In the genomic region with DNA sequence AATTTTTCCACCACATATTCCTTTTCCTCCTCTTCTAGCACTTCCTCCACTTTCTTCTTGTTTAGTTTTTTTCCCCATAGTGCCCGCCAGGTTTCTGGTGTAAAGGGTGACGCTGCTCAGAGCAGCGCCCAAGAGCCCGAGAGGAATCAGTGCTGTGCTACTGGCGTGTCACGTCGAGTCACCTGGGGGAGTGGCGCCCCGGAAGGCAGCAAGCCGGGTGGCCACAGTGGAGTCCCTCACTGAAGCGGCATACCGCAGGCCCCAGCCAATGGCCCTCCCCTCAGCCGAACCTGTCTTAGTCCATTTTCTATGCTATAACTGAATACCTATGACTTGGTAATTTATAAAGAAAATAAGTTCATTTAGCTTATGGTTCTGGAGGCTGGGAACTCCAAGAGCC, we compare ENCODE assay signal across 23 cellular contexts.
"Had no signal": no experiment of that assay in that cellular context is flagged by ENCODE, and none has a peak within 500 bp of the region (broad histone marks: within the 10 kb centered on the region; RNA-seq: fewer than 3 reads in every experiment).

No MANE protein-coding gene starts in this region.

- H3K4me3 Mint-ChIP-seq: stimulated activated effector memory CD8-positive, alpha-beta T cell treated with anti-CD3 and anti-CD28 coated beads, Interleukin-12 subunit alpha, Interleukin-12 subunit beta, amount 100 ng/mL, for 72 hours; stimulated activated memory B cell treated with anti-CD40 and anti-IgM and Interleukin-4, amounts not matched to agents 10 μg/mL and 1 μg/mL and 100 μg/mL, for 72 hours; stimulated activated naive B cell treated with anti-CD40 and anti-IgM and Interleukin-4, amounts not matched to agents 10 μg/mL and 1 μg/mL and 100 μg/mL, for 72 hours; stimulated activated naive CD8-positive, alpha-beta T cell treated with anti-CD3 and anti-CD28 coated beads, Interleukin-15, amount 100 ng/mL, for 72 hours; stimulated activated naive CD8-positive, alpha-beta T cell treated with anti-CD3 and anti-CD28 coated beads, Interleukin-15, Interleukin-2, amounts not matched to agents 100 ng/mL and 50 ng/mL, for 24 hours; type B pancreatic cell had no signal

- H3K9me3 Mint-ChIP-seq: stimulated activated naive CD8-positive, alpha-beta T cell treated with anti-CD3 and anti-CD28 coated beads, Interleukin-15, Interleukin-2, amounts not matched to agents 100 ng/mL and 50 ng/mL, for 24 hours had no signal

- H3K4me1 Mint-ChIP-seq: stimulated activated effector memory CD8-positive, alpha-beta T cell treated with anti-CD3 and anti-CD28 coated beads, Interleukin-12 subunit alpha, Interleukin-12 subunit beta, amount 100 ng/mL, for 72 hours; stimulated activated memory B cell treated with anti-CD40 and anti-IgM and Interleukin-4, amounts not matched to agents 10 μg/mL and 1 μg/mL and 100 μg/mL, for 72 hours; stimulated activated naive B cell treated with anti-CD40 and anti-IgM and Interleukin-4, amounts not matched to agents 10 μg/mL and 1 μg/mL and 100 μg/mL, for 72 hours; stimulated activated naive CD8-positive, alpha-beta T cell treated with anti-CD3 and anti-CD28 coated beads, Interleukin-15, amount 100 ng/mL, for 72 hours had no signal

- DNase-seq: stimulated activated CD4-positive, alpha-beta T cell treated with anti-CD3 and anti-CD28 coated beads, Interleukin-2, amount 100 ng/mL, for 48 hours; stimulated activated CD4-positive, alpha-beta T cell treated with anti-CD3 and anti-CD28 coated beads, Interleukin-4, amount 100 ng/mL, for 1 hour; stimulated activated CD4-positive, alpha-beta T cell treated with anti-CD3 and anti-CD28 coated beads, Interleukin-4, amount 100 ng/mL, for 24 hours; stimulated activated CD4-positive, alpha-beta T cell treated with anti-CD3 and anti-CD28 coated beads, Interleukin-4, amount 100 ng/mL, for 4 hours; stimulated activated CD8-positive, alpha-beta memory T cell treated with anti-CD3 and anti-CD28 coated beads, Interleukin-4, amount 100 ng/mL, for 48 hours; stimulated activated naive B cell treated with anti-CD40 and anti-IgM and Interleukin-4, amounts not matched to agents 10 μg/mL and 1 μg/mL and 100 μg/mL, for 72 hours; stimulated activated naive CD4-positive, alpha-beta T cell; stimulated activated naive CD4-positive, alpha-beta T cell treated with Interleukin-2 at 50 U/mL for 16 hours; stimulated activated naive CD8-positive, alpha-beta T cell treated with anti-CD3 and anti-CD28 coated beads, Interleukin-15, amount 100 ng/mL, for 72 hours; stimulated activated naive CD8-positive, alpha-beta T cell treated with anti-CD3 and anti-CD28 coated beads, Interleukin-15, Interleukin-2, amounts not matched to agents 100 U/mL and 50 U/mL, for 24 hours; stomach; substantia nigra; testis; thyroid gland; tibial artery; transverse colon; trophoblast cell; upper lobe of right lung; uterus had no signal

- H3K27ac Mint-ChIP-seq: stimulated activated effector memory CD8-positive, alpha-beta T cell treated with anti-CD3 and anti-CD28 coated beads, Interleukin-12 subunit alpha, Interleukin-12 subunit beta, amount 100 ng/mL, for 72 hours; stimulated activated memory B cell treated with anti-CD40 and anti-IgM and Interleukin-4, amounts not matched to agents 10 μg/mL and 1 μg/mL and 100 μg/mL, for 72 hours; stimulated activated naive B cell treated with anti-CD40 and anti-IgM and Interleukin-4, amounts not matched to agents 10 μg/mL and 1 μg/mL and 100 μg/mL, for 72 hours; stimulated activated naive CD8-positive, alpha-beta T cell treated with anti-CD3 and anti-CD28 coated beads, Interleukin-15, amount 100 ng/mL, for 72 hours; stimulated activated naive CD8-positive, alpha-beta T cell treated with anti-CD3 and anti-CD28 coated beads, Interleukin-15, Interleukin-2, amounts not matched to agents 100 ng/mL and 50 ng/mL, for 24 hours; type B pancreatic cell had no signal

- H3K27me3 Mint-ChIP-seq: stimulated activated memory B cell treated with anti-CD40 and anti-IgM and Interleukin-4, amounts not matched to agents 10 μg/mL and 1 μg/mL and 100 μg/mL, for 72 hours; stimulated activated naive B cell treated with anti-CD40 and anti-IgM and Interleukin-4, amounts not matched to agents 10 μg/mL and 1 μg/mL and 100 μg/mL, for 72 hours; stimulated activated naive CD8-positive, alpha-beta T cell treated with anti-CD3 and anti-CD28 coated beads, Interleukin-15, amount 100 ng/mL, for 72 hours; stimulated activated naive CD8-positive, alpha-beta T cell treated with anti-CD3 and anti-CD28 coated beads, Interleukin-15, Interleukin-2, amounts not matched to agents 100 ng/mL and 50 ng/mL, for 24 hours; type B pancreatic cell had no signal

- H3K36me3 Mint-ChIP-seq: stimulated activated effector memory CD8-positive, alpha-beta T cell treated with anti-CD3 and anti-CD28 coated beads, Interleukin-12 subunit alpha, Interleukin-12 subunit beta, amount 100 ng/mL, for 72 hours; stimulated activated memory B cell treated with anti-CD40 and anti-IgM and Interleukin-4, amounts not matched to agents 10 μg/mL and 1 μg/mL and 100 μg/mL, for 72 hours; stimulated activated naive B cell treated with anti-CD40 and anti-IgM and Interleukin-4, amounts not matched to agents 10 μg/mL and 1 μg/mL and 100 μg/mL, for 72 hours; type B pancreatic cell had no signal
